Comparison of ENCODE assay signal across 9 cellular contexts in genomic region chr1:247210062-247210385, GRCh38. TPM values are rescaled to one million over a fixed set of nuclear protein-coding genes. Genes with fewer than 3 reads are reported as not detected.
DNase-seq lines count a peak whose midpoint lies in the region; ATAC-seq and TF ChIP-seq lines count a peak whose summit lies in the region.
"Had no signal": no experiment of that assay in that cellular context is flagged by ENCODE, and none has a peak within 500 bp of the region (broad histone marks: within the 10 kb centered on the region; RNA-seq: fewer than 3 reads in every experiment).

No MANE protein-coding gene starts in this region.

- in situ Hi-C loops in GM13976 (cut with MboI; ENCODE audit: low sequenced_read_pairs, unreplicated experiment) = no loop called here

- peaks cover 65% of the 10 kb centered on the region for H3K4me1 Mint-ChIP-seq in activated CD8-positive, alpha-beta T cell treated with anti-CD3 and anti-CD28 coated beads for 36 hours (ENCODE audit: low read depth)

- H3K36me3 ChIP-seq in subcutaneous abdominal adipose tissue (ENCODE audit: control insufficient read depth in 5 of 5, insufficient read depth in 5 of 5, low read length in 5 of 5) = peaks cover 0 to 8% (median 7%) of the 10 kb centered on the region in 5 donors

- no peak for TF ChIP-seq CTCF in activated CD8-positive, alpha-beta T cell treated with anti-CD3 and anti-CD28 coated beads for 36 hours (IDR thresholded peaks at IDR 0.05)
- no peak for TF ChIP-seq CTCF in GM13976 (IDR thresholded peaks at IDR 0.05; ENCODE audit: borderline replicate concordance, control extremely low read depth, extremely low read depth, insufficient read depth, missing control alignments)

- CTCF ChIA-PET in activated CD8-positive, alpha-beta T cell treated with anti-CD3 and anti-CD28 coated beads for 36 hours (lab: Charles Lee) = interaction anchor here (1.0 kb wide), 1 partner anchor 163 kb away, joined by 5 read pairs; no protein-coding TSS in a partner anchor

- peak overlapping the region; percentile 91 for H3K4me3 Mint-ChIP-seq in activated CD8-positive, alpha-beta T cell treated with anti-CD3 and anti-CD28 coated beads for 36 hours

- intact Hi-C loops in activated CD8-positive, alpha-beta T cell treated with anti-CD3 and anti-CD28 coated beads for 36 hours (cut with micrococcal nuclease) = loop anchor here (5.0 kb wide), 1 partner anchor 117 kb away; no protein-coding TSS in a partner anchor

- H3K27me3 ChIP-seq in subcutaneous abdominal adipose tissue (ENCODE audit: control insufficient read depth in 5 of 5, insufficient read depth in 4 of 5, low read length in 5 of 5) = no peaks in the 10 kb centered on the region

- peaks cover 6 to 21% (median 15%) of the 10 kb centered on the region in 5 donors for H3K4me1 ChIP-seq in subcutaneous abdominal adipose tissue (ENCODE audit: control insufficient read depth in 5 of 5, insufficient read depth in 5 of 5, low read length in 5 of 5)

- peak overlapping the region; percentile 95 for H3K4me3 ChIP-seq in iPS-18c (ENCODE audit: insufficient read depth, low read depth, low read length)
- peak overlapping the region; percentile 75 to 94 (median 92) for H3K4me3 ChIP-seq in subcutaneous abdominal adipose tissue (ENCODE audit: low read depth in 1 of 5, low read length in 5 of 5)

- H3K27ac ChIP-seq in subcutaneous abdominal adipose tissue (ENCODE audit: low read depth, low read length) = peak overlapping the region; percentile 87

- peaks cover 8% of the 10 kb centered on the region for H3K9me3 Mint-ChIP-seq in activated CD8-positive, alpha-beta T cell treated with anti-CD3 and anti-CD28 coated beads for 36 hours

- peak overlapping the region; percentile 84 to 96 (median 91) for H3K9ac ChIP-seq in subcutaneous abdominal adipose tissue (ENCODE audit: low read length in 5 of 5)

- no peaks in the 10 kb centered on the region for H3K9me3 ChIP-seq in iPS-18c (ENCODE audit: control insufficient read depth, insufficient read depth, low read length)
- no peaks in the 10 kb centered on the region for H3K9me3 ChIP-seq in subcutaneous abdominal adipose tissue (ENCODE audit: control insufficient read depth in 5 of 5, low read length in 5 of 5)

- peak overlapping the region; percentile 91 for H3K27ac Mint-ChIP-seq in activated CD8-positive, alpha-beta T cell treated with anti-CD3 and anti-CD28 coated beads for 36 hours

- peaks cover 47% of the 10 kb centered on the region for H3K36me3 Mint-ChIP-seq in activated CD8-positive, alpha-beta T cell treated with anti-CD3 and anti-CD28 coated beads for 36 hours (ENCODE audit: low read depth)

- peak; percentile 2 for ATAC-seq in HG03025 (IDR thresholded peaks at IDR 0.05; ENCODE audit: low FRiP score, unreplicated experiment)
- no peak for ATAC-seq in activated CD8-positive, alpha-beta T cell treated with anti-CD3 and anti-CD28 coated beads for 36 hours

- POLR2A ChIA-PET in activated CD8-positive, alpha-beta T cell treated with anti-CD3 and anti-CD28 coated beads for 36 hours (lab: Charles Lee) = interaction anchor here (0.8 to 1.4 kb wide), 5 partner anchors 10 to 123 kb away, joined by 3 to 5 read pairs (median 3); partner anchors contain the start of gene ZNF496

- DNase-seq in NCI-H748 (lab: John Stamatoyannopoulos, UW; ENCODE audit: unreplicated experiment) (peak; percentile 29), NCI-H748 treated with DMSO at 0.1 percent for 48 hours (lab: John Stamatoyannopoulos, UW) (no peak), NCI-H1694 (lab: John Stamatoyannopoulos, UW) (no peak), GM13976 (ENCODE audit: low spot score) (no peak)
- DNase-seq in activated CD8-positive, alpha-beta T cell treated with anti-CD3 and anti-CD28 coated beads for 36 hours = no peak

- H3K27me3 Mint-ChIP-seq in activated CD8-positive, alpha-beta T cell treated with anti-CD3 and anti-CD28 coated beads for 36 hours = no peaks in the 10 kb centered on the region

RNA-seq across cellular contexts. Expression of gene ZNF124, which starts 38.2 kb away (rescaled TPM):
- 10 to 100 TPM; 15.5 to 16.8 TPM for total RNA-seq in activated CD8-positive, alpha-beta T cell treated with anti-CD3 and anti-CD28 coated beads for 36 hours

RNA-seq across cellular contexts. Expression of gene VN1R5, which starts 45.8 kb away (rescaled TPM):
- total RNA-seq in activated CD8-positive, alpha-beta T cell treated with anti-CD3 and anti-CD28 coated beads for 36 hours = not detected
- total RNA-seq: Daoy had no signal
